Comparison of ENCODE assay signal across 33 cellular contexts in genomic region chr1:223512016-223512415, GRCh38.
"Had no signal": no experiment of that assay in that cellular context is flagged by ENCODE, and none has a peak within 500 bp of the region (broad histone marks: within the 10 kb centered on the region; RNA-seq: fewer than 3 reads in every experiment).

No MANE protein-coding gene starts in this region.

- H3K27ac ChIP-seq: brain microvascular endothelial cell, Peyer's patch, SJSA1, VCaP had no signal

- H3K4me3 ChIP-seq: K562, MG63, Peyer's patch, SJSA1 had no signal

- H3K36me3 ChIP-seq: brain microvascular endothelial cell, MG63, Peyer's patch, SJSA1 had no signal

- ATAC-seq: activated CD8-positive, alpha-beta T cell treated with anti-CD3 and anti-CD28 coated beads for 36 hours; activated T-cell treated with anti-CD3 and anti-CD28 coated beads, Interleukin-2, amount 50 U/mL, for 72 hours; activated T-helper 17 cell treated with anti-CD3 and anti-CD28 coated beads, Interleukin-2, amount 50 U/mL, for 72 hours; K562; SK-N-SH treated with all-trans-retinoic acid at 6 μM for 48 hours had no signal

- H3K4me1 ChIP-seq: Peyer's patch, SJSA1 had no signal

- H3K27me3 ChIP-seq: brain microvascular endothelial cell, MG63, Peyer's patch, SJSA1 had no signal

- H3K9me3 ChIP-seq: Peyer's patch, SJSA1 had no signal

- DNase-seq: activated B cell treated with CpG ODN at 0.5 μM for 24 hours; activated CD4-positive, alpha-beta T cell treated with anti-CD3 and anti-CD28 coated beads for 48 hours; activated CD4-positive, alpha-beta T cell treated with anti-CD3 and anti-CD28 coated beads, Interleukin-2, amount 50 U/mL, for 4 hours; activated CD4-positive, CD25-positive, alpha-beta regulatory T cell treated with anti-CD3 and anti-CD28 coated beads, Interleukin-2, amount 50 U/mL, for 72 hours; activated CD8-positive, alpha-beta T cell treated with anti-CD3 and anti-CD28 coated beads for 36 hours; activated effector memory CD4-positive, alpha-beta T cell treated with anti-CD3 and anti-CD28 coated beads, Interleukin-2, amount 50 U/mL, for 16 hours; activated naive CD4-positive, alpha-beta T cell; activated naive CD4-positive, alpha-beta T cell treated with anti-CD3 and anti-CD28 coated beads, Interleukin-2, amount 50 U/mL, for 16 hours; activated naive CD8-positive, alpha-beta T cell treated with anti-CD3 and anti-CD28 coated beads for 36 hours; activated T-cell treated with anti-CD3 and anti-CD28 coated beads, Interleukin-2, amount 50 U/mL, for 1 hour; activated T-cell treated with anti-CD3 and anti-CD28 coated beads, Interleukin-2, amount 50 U/mL, for 72 hours; amniotic stem cell; aorta; brain microvascular endothelial cell; MG63; NCI-H1092; NCI-H1436 treated with DMSO at 0.1 percent for 48 hours; NCI-H1694 treated with DMSO at 0.1 percent for 48 hours; NCI-H2029; NCI-H345; NCI-H524 treated with DMSO at 0.1 percent for 48 hours; Peyer's patch; RPMI8226; SHP77 treated with DMSO at 0.1 percent for 48 hours; SW 1271; T-helper 1 cell; T-helper 2 cell; T-helper 9 cell had no signal
